In genomic region chr1:155080250-155081228, GRCh38 we compare ENCODE assay signal across 10 cellular contexts. TPM values are rescaled to one million over a fixed set of nuclear protein-coding genes. Genes with fewer than 3 reads are reported as not detected.
DNase-seq lines count a peak whose midpoint lies in the region; ATAC-seq and TF ChIP-seq lines count a peak whose summit lies in the region.
"Had no signal": no experiment of that assay in that cellular context is flagged by ENCODE, and none has a peak within 500 bp of the region (broad histone marks: within the 10 kb centered on the region; RNA-seq: fewer than 3 reads in every experiment).

No MANE protein-coding gene starts in this region.

- H3K27ac ChIP-seq in H9 (ENCODE audit: insufficient read length, low read depth, low read length) = no peak overlapping the region
- H3K27ac ChIP-seq in uterus = no peak overlapping the region

- DNase-seq in H9 = peak; percentile 93
- peak; percentile 90 for DNase-seq in NCI-H2171 (lab: John Stamatoyannopoulos, UW)
- DNase-seq in activated naive CD8-positive, alpha-beta T cell treated with anti-CD3 and anti-CD28 coated beads, Interleukin-2, amount 10 ng/mL, durations not matched to agents 7 days and 5 days = peak; percentile 58
- DNase-seq in mesothelial cell of epicardium (ENCODE audit: low spot score in 2 of 2, unreplicated experiment in 2 of 2) = peak; percentile 82 to 85
- DNase-seq in uterus = no peak
- DNase-seq in AML-193 (lab: John Stamatoyannopoulos, UW) = no peak
- no peak for DNase-seq in GM03348 (ENCODE audit: low spot score)

- H3K9me3 Mint-ChIP-seq in H9 (peaks cover 0 to 6% of the 10 kb centered on the region in 2 experiments; a peak in 2 of 5 replicates), mesothelial cell of epicardium (no peaks in the 10 kb centered on the region)
- no peaks in the 10 kb centered on the region for H3K9me3 Mint-ChIP-seq in activated naive CD8-positive, alpha-beta T cell treated with anti-CD3 and anti-CD28 coated beads, Interleukin-2, amount 10 ng/mL, durations not matched to agents 7 days and 5 days

- no peak overlapping the region for H2BK5ac ChIP-seq in H9 (ENCODE audit: insufficient read length, low read length)

- H3K4ac ChIP-seq in H9 (ENCODE audit: low read depth, low read length) = no peak overlapping the region

- H3K27me3 Mint-ChIP-seq in H9 (ENCODE audit: low read depth) (peaks cover 83% of the 10 kb centered on the region), mesothelial cell of epicardium (ENCODE audit: low read depth) (peaks cover 42% of the 10 kb centered on the region)
- H3K27me3 Mint-ChIP-seq in activated naive CD8-positive, alpha-beta T cell treated with anti-CD3 and anti-CD28 coated beads, Interleukin-2, amount 10 ng/mL, durations not matched to agents 7 days and 5 days = peaks cover 61% of the 10 kb centered on the region

- H3K9me3 ChIP-seq in H9 (ENCODE audit: control insufficient read depth, low read depth, low read length) = no peaks in the 10 kb centered on the region
- H3K9me3 ChIP-seq in uterus = no peaks in the 10 kb centered on the region

- H3T11ph ChIP-seq in H9 (ENCODE audit: low read length) = no peak overlapping the region

- no peak overlapping the region for H3K4me3 ChIP-seq in uterus

- H3K79me2 ChIP-seq in H9 (ENCODE audit: insufficient read depth, low read length) = no peaks in the 10 kb centered on the region

- peaks cover 51% of the 10 kb centered on the region for H3K27me3 ChIP-seq in H9 (ENCODE audit: insufficient read depth, low read length)
- H3K27me3 ChIP-seq in uterus = peaks cover 42 to 43% of the 10 kb centered on the region in 2 donors

- peaks cover 23% of the 10 kb centered on the region for H3K23me2 ChIP-seq in H9 (ENCODE audit: insufficient read length, low read depth, low read length, poor library complexity, severe bottlenecking)

- peak overlapping the region; percentile 79 for H3K4me2 ChIP-seq in H9 (ENCODE audit: insufficient read depth, insufficient read length, low read length)

- no peak overlapping the region for H4K91ac ChIP-seq in H9 (ENCODE audit: insufficient read length, low read depth, low read length)

- POLR2A ChIA-PET in activated naive CD8-positive, alpha-beta T cell treated with anti-CD3 and anti-CD28 coated beads, Interleukin-2, amount 10 ng/mL, durations not matched to agents 7 days and 5 days (lab: Charles Lee) = interaction anchor here (0.8 to 1.4 kb wide), 4 partner anchors 9 to 18 kb away, joined by 3 to 5 read pairs (median 3); no protein-coding TSS in a partner anchor

- ATAC-seq in activated naive CD8-positive, alpha-beta T cell treated with anti-CD3 and anti-CD28 coated beads, Interleukin-2, amount 10 ng/mL, durations not matched to agents 7 days and 5 days (ENCODE audit: low read depth) = no peak
- ATAC-seq in GM21360 (IDR thresholded peaks at IDR 0.05; ENCODE audit: unreplicated experiment) = no peak

- no peak overlapping the region for H2BK15ac ChIP-seq in H9 (ENCODE audit: low read depth, low read length)

- no peak for TF ChIP-seq POLR2A in uterus (IDR thresholded peaks at IDR 0.05)

- no peak overlapping the region for H2AFZ ChIP-seq in H9 (ENCODE audit: low read length)

- TF ChIP-seq CTCF in H9 (conservative IDR thresholded peaks at IDR 0.05) (no peak), mesothelial cell of epicardium (IDR thresholded peaks at IDR 0.05; ENCODE audit: unreplicated experiment) (no peak), uterus (IDR thresholded peaks at IDR 0.05) (no peak)

- no peak overlapping the region for H2BK120ac ChIP-seq in H9 (ENCODE audit: low read depth, low read length, poor library complexity, severe bottlenecking)

- no peak overlapping the region for H2BK12ac ChIP-seq in H9 (ENCODE audit: insufficient read length, low read depth, low read length)

- no peak overlapping the region for H2BK20ac ChIP-seq in H9 (ENCODE audit: low read depth, low read length, poor library complexity, severe bottlenecking)

- no peaks in the 10 kb centered on the region for H3K79me1 ChIP-seq in H9 (ENCODE audit: insufficient read depth, low read depth, low read length, poor library complexity, severe bottlenecking)

- H4K20me1 ChIP-seq in H9 (ENCODE audit: control insufficient read depth, insufficient read depth, insufficient read length) = no peaks in the 10 kb centered on the region

- no peak overlapping the region for H4K8ac ChIP-seq in H9 (replicated peaks; ENCODE audit: insufficient read length, low read depth, low read length)

- WGBS in H9 (ENCODE audit: extremely low coverage, insufficient read length, low lambda C conversion rate) = no CpG with 5 or more reads among the region's 80 CpGs

- H3K36me3 Mint-ChIP-seq in H9 (ENCODE audit: insufficient read depth in 1 of 3, low read depth in 3 of 3) (no peaks in the 10 kb centered on the region), mesothelial cell of epicardium (no peaks in the 10 kb centered on the region)
- peaks cover 1% of the 10 kb centered on the region for H3K36me3 Mint-ChIP-seq in activated naive CD8-positive, alpha-beta T cell treated with anti-CD3 and anti-CD28 coated beads, Interleukin-2, amount 10 ng/mL, durations not matched to agents 7 days and 5 days

- H3K27ac Mint-ChIP-seq in H9 = no peak overlapping the region
- H3K27ac Mint-ChIP-seq in activated naive CD8-positive, alpha-beta T cell treated with anti-CD3 and anti-CD28 coated beads, Interleukin-2, amount 10 ng/mL, durations not matched to agents 7 days and 5 days = no peak overlapping the region
- H3K27ac Mint-ChIP-seq in mesothelial cell of epicardium = peak overlapping the region; percentile 19

- no peaks in the 10 kb centered on the region for H3K4me1 ChIP-seq in H9 (ENCODE audit: insufficient read depth, low read length)
- H3K4me1 ChIP-seq in uterus = peaks cover 10 to 49% of the 10 kb centered on the region in 2 donors

- H3K18ac ChIP-seq in H9 (ENCODE audit: insufficient read length, low read depth, low read length) = no peak overlapping the region

- peak overlapping the region; percentile 55 to 76 for H3K4me3 Mint-ChIP-seq in H9
- H3K4me3 Mint-ChIP-seq in activated naive CD8-positive, alpha-beta T cell treated with anti-CD3 and anti-CD28 coated beads, Interleukin-2, amount 10 ng/mL, durations not matched to agents 7 days and 5 days = peak overlapping the region; percentile 78
- peak overlapping the region; percentile 81 for H3K4me3 Mint-ChIP-seq in mesothelial cell of epicardium

- no peak overlapping the region for H2AK5ac ChIP-seq in H9 (ENCODE audit: insufficient read length, low read length)

- H3K14ac ChIP-seq in H9 (ENCODE audit: insufficient read depth, low read length) = no peak overlapping the region; the same call in 1 of the 2 replicates

- H3K36me3 ChIP-seq in uterus = no peaks in the 10 kb centered on the region

- H4K5ac ChIP-seq in H9 (ENCODE audit: insufficient read length, low read depth, low read length) = no peak overlapping the region

- no peak overlapping the region for H3K23ac ChIP-seq in H9 (ENCODE audit: insufficient read length, low read depth, low read length)

- H3K4me1 Mint-ChIP-seq in H9 = peaks cover 32 to 52% of the 10 kb centered on the region in 2 experiments
- peaks cover 52% of the 10 kb centered on the region for H3K4me1 Mint-ChIP-seq in activated naive CD8-positive, alpha-beta T cell treated with anti-CD3 and anti-CD28 coated beads, Interleukin-2, amount 10 ng/mL, durations not matched to agents 7 days and 5 days
- H3K4me1 Mint-ChIP-seq in mesothelial cell of epicardium = peaks cover 48% of the 10 kb centered on the region

- no peak overlapping the region for H3K56ac ChIP-seq in H9 (ENCODE audit: insufficient read length, low read depth, low read length)

- intact Hi-C loops in uterus (cut with DNase I; ENCODE audit: low total_unique reads) = no loop called here

- H3K9ac ChIP-seq in H9 (ENCODE audit: extremely low read depth, insufficient read length, low read length) = no peak overlapping the region

RNA-seq across cellular contexts. Expression of gene EFNA3, which starts 1.9 kb away (rescaled TPM):
- total RNA-seq in H9 (2021) = 3.9 and 4.6 TPM in 2 replicates
- 1 to 10 TPM; 3.6 to 4.2 TPM for total RNA-seq in activated naive CD8-positive, alpha-beta T cell treated with anti-CD3 and anti-CD28 coated beads, Interleukin-2, amount 10 ng/mL, durations not matched to agents 7 days and 5 days
- total RNA-seq in mesothelial cell of epicardium = 14.6 to 17.8 TPM (median 15.4 TPM) in 3 replicates
- total RNA-seq in uterus = 1 to 10 TPM in 3 of 4 donors, not detected in 1; 3.2 to 7.6 (median 3.3) TPM

RNA-seq across cellular contexts. Expression of gene EFNA4, which starts 17.0 kb away (rescaled TPM):
- total RNA-seq in H9 (2021) (11.7 and 11.8 TPM in 2 replicates), mesothelial cell of epicardium (30.8 to 31.2 TPM (median 30.9 TPM) in 3 replicates), uterus (1 to 10 TPM in 2 of 4 donors, not detected in 2; 8.0 to 8.4 TPM)
- total RNA-seq in activated naive CD8-positive, alpha-beta T cell treated with anti-CD3 and anti-CD28 coated beads, Interleukin-2, amount 10 ng/mL, durations not matched to agents 7 days and 5 days = 1 to 10 TPM; 7.9 to 8.1 TPM

RNA-seq across cellular contexts. Expression of gene ADAM15, which starts 29.4 kb away (rescaled TPM):
- total RNA-seq in H9 (2021) = 29.6 and 30.6 TPM in 2 replicates
- 10 to 100 TPM; 37.0 to 37.3 TPM for total RNA-seq in activated naive CD8-positive, alpha-beta T cell treated with anti-CD3 and anti-CD28 coated beads, Interleukin-2, amount 10 ng/mL, durations not matched to agents 7 days and 5 days
- 32.7 to 36.1 TPM (median 36.1 TPM) in 3 replicates for total RNA-seq in mesothelial cell of epicardium
- 100 to 1,000 TPM in 3 of 4 donors, 10 to 100 TPM in 1; 58.6 to 270 (median 153) TPM for total RNA-seq in uterus

RNA-seq across cellular contexts. Expression of gene DCST1, which starts 46.9 kb away (rescaled TPM):
- not detected in 2 replicates for total RNA-seq in H9 (2021)
- not detected for total RNA-seq in activated naive CD8-positive, alpha-beta T cell treated with anti-CD3 and anti-CD28 coated beads, Interleukin-2, amount 10 ng/mL, durations not matched to agents 7 days and 5 days
- 0.58 TPM in 1 of 3 replicates, not detected in the others for total RNA-seq in mesothelial cell of epicardium
- total RNA-seq in uterus = 1 to 10 TPM in 2 of 4 donors, not detected in 2; 1.1 to 3.5 TPM
- total RNA-seq: liver, SK-MEL-5 had no signal

RNA-seq across cellular contexts. Expression of gene DCST2, which starts 47.0 kb away (rescaled TPM):
- total RNA-seq in H9 (2021) (0.35 and 0.44 TPM in 2 replicates), mesothelial cell of epicardium (1.8 to 2.9 TPM (median 1.9 TPM) in 3 replicates), uterus (1 to 10 TPM in 1 of 4 donors, under 1 TPM in 1, not detected in 2; 0.07 to 1.6 TPM)
- 1 to 10 TPM in 1 of 2 experiments, under 1 TPM in 1; 0.91 to 1.4 TPM for total RNA-seq in activated naive CD8-positive, alpha-beta T cell treated with anti-CD3 and anti-CD28 coated beads, Interleukin-2, amount 10 ng/mL, durations not matched to agents 7 days and 5 days

Comparison
In these comparisons a context has a peak if more than half of its experiments do, and no peak if none do; other contexts are left out.
1. DNase-seq: peak in H9 (single experiment), NCI-H2171 (single experiment), activated naive CD8-positive, alpha-beta T cell treated with anti-CD3 and anti-CD28 coated beads, Interleukin-2, amount 10 ng/mL, durations not matched to agents 7 days and 5 days (single experiment) and mesothelial cell of epicardium (2 of 2); none in uterus (0 of 2), AML-193 (0 of 2) and GM03348 (single experiment).
2. Peak in every context shown above with its lines, with median percentiles within 50 percentile points of each other: H3K4me3 Mint-ChIP-seq.